8 cellular contexts compared by ENCODE assay signal in the genomic region with DNA sequence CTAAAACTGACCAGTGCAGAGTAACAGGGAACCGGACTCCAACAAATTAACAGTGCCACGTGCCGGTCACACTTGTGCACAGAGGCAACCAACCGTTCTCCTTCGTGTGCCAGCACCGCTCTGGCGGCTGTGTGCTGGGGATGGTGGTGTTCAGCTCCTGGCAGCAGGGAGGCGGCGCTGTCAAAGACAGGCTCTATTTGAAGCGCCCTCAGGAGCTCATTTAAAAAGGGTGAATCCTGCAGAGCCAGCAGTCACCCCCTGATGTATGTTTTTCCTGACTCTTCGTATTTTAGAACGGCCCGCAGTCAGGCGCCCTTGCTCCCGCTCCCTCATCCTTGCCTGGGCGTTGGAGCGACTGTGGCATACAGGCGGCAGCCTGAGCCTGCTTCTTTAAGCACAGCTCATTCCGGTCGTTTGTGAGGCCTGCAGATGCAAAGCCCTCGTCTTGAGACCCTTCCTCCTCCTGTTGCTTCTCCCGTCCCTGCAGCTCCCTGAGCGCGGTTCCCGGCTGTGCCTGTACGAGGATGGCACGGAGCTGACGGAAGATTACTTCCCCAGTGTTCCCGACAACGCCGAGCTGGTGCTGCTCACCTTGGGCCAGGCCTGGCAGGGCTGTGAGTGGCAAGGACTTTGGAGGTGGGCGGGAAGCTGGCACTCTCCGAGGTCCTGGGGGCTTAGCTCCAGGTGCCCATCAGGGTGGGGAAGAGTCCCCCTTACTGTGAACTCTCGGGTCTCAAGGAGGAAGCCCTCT. TPM values are rescaled to one million over a fixed set of nuclear protein-coding genes. Genes with fewer than 3 reads are reported as not detected.
DNase-seq lines count a peak whose midpoint lies in the region; ATAC-seq lines count a peak whose summit lies in the region.

No MANE protein-coding gene starts in this region.

- intact Hi-C loops in activated CD4-positive, alpha-beta memory T cell treated with anti-CD3 and anti-CD28 coated beads for 36 hours (cut with micrococcal nuclease): no loop called here

- peak overlapping the region; percentile 89 for H3K4me3 Mint-ChIP-seq in activated CD4-positive, alpha-beta memory T cell treated with anti-CD3 and anti-CD28 coated beads for 36 hours

- H3K27me3 Mint-ChIP-seq in activated CD4-positive, alpha-beta memory T cell treated with anti-CD3 and anti-CD28 coated beads for 36 hours: no peaks in the 10 kb centered on the region

- no peaks in the 10 kb centered on the region for H3K9me3 ChIP-seq in HUES6 (ENCODE audit: control insufficient read depth, insufficient read depth, low read depth, low read length)

- peak overlapping the region; percentile 94 for H3K4me3 ChIP-seq in HUES6 (ENCODE audit: low read depth, low read length)

- no peaks in the 10 kb centered on the region for H3K9me3 Mint-ChIP-seq in activated CD4-positive, alpha-beta memory T cell treated with anti-CD3 and anti-CD28 coated beads for 36 hours

- DNase-seq in COLO668 (lab: John Stamatoyannopoulos, UW; ENCODE audit: unreplicated experiment): peak; percentile 77
- DNase-seq in activated CD4-positive, alpha-beta memory T cell treated with anti-CD3 and anti-CD28 coated beads for 36 hours: peak; percentile 27
- DNase-seq in globus pallidus (ENCODE audit: low spot score): peak; percentile 64
- peak; percentile 51 for DNase-seq in pons (ENCODE audit: low spot score)

- no peak overlapping the region for H3K9ac ChIP-seq in HUES6 (ENCODE audit: low read length)

- CTCF ChIA-PET in activated CD4-positive, alpha-beta memory T cell treated with anti-CD3 and anti-CD28 coated beads for 36 hours (lab: Charles Lee): interaction anchor here (0.9 to 3.0 kb wide), 3 partner anchors 42 to 62 kb away, joined by 3 to 11 read pairs (median 3); a partner anchor contains a TSS

- H3K4me1 ChIP-seq in HUES6 (ENCODE audit: control insufficient read depth, insufficient read depth, low read length): peaks cover 19% of the 10 kb centered on the region; the same call in 1 of the 2 replicates

- H3K27me3 ChIP-seq in HUES6 (ENCODE audit: control insufficient read depth, insufficient read depth, low read length): peaks cover 21% of the 10 kb centered on the region; the same call in 1 of the 2 replicates

- H3K4me1 Mint-ChIP-seq in activated CD4-positive, alpha-beta memory T cell treated with anti-CD3 and anti-CD28 coated beads for 36 hours (ENCODE audit: low read depth): peaks cover 27% of the 10 kb centered on the region

- POLR2A ChIA-PET in activated CD4-positive, alpha-beta memory T cell treated with anti-CD3 and anti-CD28 coated beads for 36 hours (lab: Charles Lee): no interaction called here

- no peak overlapping the region for H3K27ac ChIP-seq in HUES6 (ENCODE audit: low read depth, low read length)

- ATAC-seq in GM19328 (IDR thresholded peaks at IDR 0.05; ENCODE audit: unreplicated experiment) (no peak), GM19397 (IDR thresholded peaks at IDR 0.05; ENCODE audit: unreplicated experiment) (no peak), HG03045 (IDR thresholded peaks at IDR 0.05; ENCODE audit: unreplicated experiment) (no peak)

- peaks cover 3% of the 10 kb centered on the region for H3K36me3 Mint-ChIP-seq in activated CD4-positive, alpha-beta memory T cell treated with anti-CD3 and anti-CD28 coated beads for 36 hours

- H3K36me3 ChIP-seq in HUES6 (ENCODE audit: control insufficient read depth, insufficient read depth, low read length): no peaks in the 10 kb centered on the region

- no peak overlapping the region for H3K27ac Mint-ChIP-seq in activated CD4-positive, alpha-beta memory T cell treated with anti-CD3 and anti-CD28 coated beads for 36 hours

RNA-seq across cellular contexts. Expression of a gene that starts 1.1 kb away (rescaled TPM):
- total RNA-seq in activated CD4-positive, alpha-beta memory T cell treated with anti-CD3 and anti-CD28 coated beads for 36 hours: 1 to 10 TPM; 7.5 to 8.3 TPM

RNA-seq across cellular contexts. Expression of a gene that starts 1.4 kb away (rescaled TPM):
- total RNA-seq in activated CD4-positive, alpha-beta memory T cell treated with anti-CD3 and anti-CD28 coated beads for 36 hours: 10 to 100 TPM; 29.0 to 32.8 TPM

RNA-seq across cellular contexts. Expression of a gene that starts 41.7 kb away (rescaled TPM):
- 10 to 100 TPM; 32.8 to 33.5 TPM for total RNA-seq in activated CD4-positive, alpha-beta memory T cell treated with anti-CD3 and anti-CD28 coated beads for 36 hours

Comparison
In these comparisons a context has a peak if more than half of its experiments do, and no peak if none do; other contexts are left out.
1. DNase-seq: peak in every context shown above with its lines; median percentile 77 in COLO668; 64 in globus pallidus; 51 in pons; 27 in activated CD4-positive, alpha-beta memory T cell treated with anti-CD3 and anti-CD28 coated beads for 36 hours.